In genomic region chr19:4633140-4633967, GRCh38 we compare ENCODE assay signal across 8 cellular contexts. TPM values are rescaled to one million over a fixed set of nuclear protein-coding genes. Genes with fewer than 3 reads are reported as not detected.
A peak's percentile ranks its signal among the peaks of the same experiment; 100 is the strongest.
DNase-seq lines count a peak whose midpoint lies in the region; ATAC-seq, FAIRE-seq and TF ChIP-seq lines count a peak whose summit lies in the region.

No MANE protein-coding gene starts in this region.

- H3K4me1 ChIP-seq in keratinocyte (ENCODE audit: control insufficient read depth, extremely low read depth, insufficient read depth, low read length) = peaks cover 29% of the 10 kb centered on the region

- H3K27me3 ChIP-seq in GM06990 (replicated peaks; ENCODE audit: control insufficient read depth, insufficient read depth, low read length) = no peaks in the 10 kb centered on the region
- H3K27me3 ChIP-seq in keratinocyte (ENCODE audit: control insufficient read depth, extremely low read depth, insufficient read depth, low read length) = no peaks in the 10 kb centered on the region

- H3K36me3 Mint-ChIP-seq in T-helper 1 cell treated with Interleukin-12 subunit alpha and Interleukin-12 subunit beta and Interleukin-4 antibody, amounts not matched to agents 30 μg/mL and 1 μg/mL, for 36 hours (ENCODE audit: low read depth) = no peaks in the 10 kb centered on the region
- H3K36me3 Mint-ChIP-seq in MCF 10A (ENCODE audit: insufficient read depth, unreplicated experiment) = no peaks in the 10 kb centered on the region

- DNase-seq in GM06990 (ENCODE audit: extremely low read depth, insufficient read length) = no peak
- peak; percentile 95 for DNase-seq in MV-4-11 (lab: John Stamatoyannopoulos, UW)
- DNase-seq in MCF 10A (ENCODE audit: unreplicated experiment) = peak; percentile 79
- DNase-seq in keratinocyte (ENCODE audit: low read depth, low spot score) = peak; percentile 72
- DNase-seq in stimulated activated CD4-positive, alpha-beta T cell treated with anti-CD3 and anti-CD28 coated beads, Interleukin-2, amount 100 ng/mL, for 24 hours = peak; percentile 56 to 58

- no peaks in the 10 kb centered on the region for H3K9me1 ChIP-seq in keratinocyte (ENCODE audit: control insufficient read depth, extremely low read depth, insufficient read depth, low read length)

- H3K27me3 Mint-ChIP-seq in T-helper 1 cell treated with Interleukin-12 subunit alpha and Interleukin-12 subunit beta and Interleukin-4 antibody, amounts not matched to agents 30 μg/mL and 1 μg/mL, for 36 hours (ENCODE audit: low read depth) = no peaks in the 10 kb centered on the region
- H3K27me3 Mint-ChIP-seq in MCF 10A (ENCODE audit: insufficient read depth, unreplicated experiment) = no peaks in the 10 kb centered on the region

- no peak for ATAC-seq in HG03432 (IDR thresholded peaks at IDR 0.05; ENCODE audit: unreplicated experiment)
- ATAC-seq in HG03196 (IDR thresholded peaks at IDR 0.05; ENCODE audit: unreplicated experiment) = no peak

- H3K79me2 ChIP-seq in keratinocyte (ENCODE audit: control insufficient read depth, insufficient read depth, low read length) = no peaks in the 10 kb centered on the region

- no TSS peak for BruUV-seq in MCF 10A (replicated peaks; lab: Mats Ljungman, UMichigan)

- no peaks in the 10 kb centered on the region for H3K9me3 Mint-ChIP-seq in T-helper 1 cell treated with Interleukin-12 subunit alpha and Interleukin-12 subunit beta and Interleukin-4 antibody, amounts not matched to agents 30 μg/mL and 1 μg/mL, for 36 hours
- no peaks in the 10 kb centered on the region for H3K9me3 Mint-ChIP-seq in MCF 10A (ENCODE audit: unreplicated experiment)

- FAIRE-seq in keratinocyte (lab: Jason Lieb, UNC) = peak; percentile 66

- no peaks in the 10 kb centered on the region for H4K20me1 ChIP-seq in keratinocyte (ENCODE audit: control insufficient read depth, extremely low read depth, insufficient read depth, low read length)

- intact Hi-C loops in MCF 10A (cut with micrococcal nuclease) = no loop called here

- CTCF ChIA-PET in MCF 10A (lab: Yijun Ruan, JAX) = interaction anchor here (0.5 to 3.6 kb wide), 25 partner anchors 11 to 1388 kb away, joined by 3 to 47 read pairs (median 4); partner anchors contain the start of gene SEMA6B

- H3K4me2 ChIP-seq in keratinocyte (ENCODE audit: control insufficient read depth, extremely low read depth, insufficient read depth, low read depth, low read length) = no peak overlapping the region

- no peaks in the 10 kb centered on the region for H3K36me3 ChIP-seq in GM06990 (ENCODE audit: control insufficient read depth, insufficient read depth, low read length)
- H3K36me3 ChIP-seq in keratinocyte (ENCODE audit: control insufficient read depth in 2 of 2, extremely low read depth in 1 of 2, insufficient read depth in 2 of 2, low read length in 2 of 2) = no peaks in the 10 kb centered on the region

- H3K4me3 ChIP-seq in GM06990 (replicated peaks; ENCODE audit: low read depth, low read length) (no peak overlapping the region), keratinocyte (ENCODE audit: control insufficient read depth in 2 of 3, extremely low read depth in 1 of 3, insufficient read depth in 2 of 3, low read depth in 1 of 3, low read length in 3 of 3) (no peak overlapping the region)

- peak overlapping the region; percentile 59 for H3K4me3 Mint-ChIP-seq in T-helper 1 cell treated with Interleukin-12 subunit alpha and Interleukin-12 subunit beta and Interleukin-4 antibody, amounts not matched to agents 30 μg/mL and 1 μg/mL, for 36 hours
- no peak overlapping the region for H3K4me3 Mint-ChIP-seq in MCF 10A (ENCODE audit: unreplicated experiment)

- H3K27ac Mint-ChIP-seq in T-helper 1 cell treated with Interleukin-12 subunit alpha and Interleukin-12 subunit beta and Interleukin-4 antibody, amounts not matched to agents 30 μg/mL and 1 μg/mL, for 36 hours = no peak overlapping the region
- H3K27ac Mint-ChIP-seq in MCF 10A (ENCODE audit: low read depth, unreplicated experiment) = no peak overlapping the region

- no peak overlapping the region for H3K9ac ChIP-seq in keratinocyte (ENCODE audit: control insufficient read depth, extremely low read depth, insufficient read depth, low read length)

- POLR2A ChIA-PET in MCF 10A (lab: Yijun Ruan, JAX) = interaction anchor here (1.0 to 2.5 kb wide), 4 partner anchors 40 to 65 kb away, joined by 3 to 9 read pairs (median 4); no protein-coding TSS in a partner anchor

- peak; percentile 86 for TF ChIP-seq CTCF in GM06990 (IDR thresholded peaks at IDR 0.05; ENCODE audit: insufficient read depth, low read length, poor library complexity, severe bottlenecking)
- peak; percentile 86 for TF ChIP-seq CTCF in MCF 10A (IDR thresholded peaks at IDR 0.05; ENCODE audit: unreplicated experiment)
- TF ChIP-seq CTCF in keratinocyte (optimal IDR thresholded peaks at IDR 0.05 in 1 of 3, IDR thresholded peaks at IDR 0.05 in 1 of 3, conservative IDR thresholded peaks at IDR 0.05 in 1 of 3; ENCODE audit: extremely low read depth in 1 of 3, insufficient read depth in 2 of 3, low read length in 3 of 3) = peak; percentile 87 to 95 (median 92)

- H2AFZ ChIP-seq in keratinocyte (ENCODE audit: control insufficient read depth, low read length) = peak overlapping the region; percentile 10

- H3K4me1 Mint-ChIP-seq in T-helper 1 cell treated with Interleukin-12 subunit alpha and Interleukin-12 subunit beta and Interleukin-4 antibody, amounts not matched to agents 30 μg/mL and 1 μg/mL, for 36 hours (ENCODE audit: low read depth) = peaks cover 16% of the 10 kb centered on the region
- H3K4me1 Mint-ChIP-seq in MCF 10A (ENCODE audit: insufficient read depth, unreplicated experiment) = peaks cover 18% of the 10 kb centered on the region

- H3K27ac ChIP-seq in keratinocyte (ENCODE audit: control insufficient read depth, insufficient read depth, low read length) = peak overlapping the region; percentile 66

- dilution Hi-C loops in keratinocyte (cut with MboI; ENCODE audit: extremely low pct_ligation_motif_present, low sequenced_read_pairs) = no loop called here

- H3K9me3 ChIP-seq in keratinocyte (ENCODE audit: control insufficient read depth, low read depth, low read length) = no peaks in the 10 kb centered on the region

RNA-seq across cellular contexts. Expression of gene TNFAIP8L1, which starts 6.0 kb away (rescaled TPM):
- total RNA-seq in MCF 10A (2022) = 2.7 and 3.6 TPM in 2 replicates
- 2.5 to 5.1 TPM (median 4.7 TPM) in 3 replicates for polyA plus RNA-seq in keratinocyte
- 1.1 TPM for polyA plus RNA-seq in keratinocyte (2011; ENCODE audit: low read depth)
- polyA plus RNA-seq in keratinocyte (2011; cell fraction: cytosol; rRNA removed) = 2.3 and 4.1 TPM in 2 replicates
- 2.8 and 3.6 TPM in 2 replicates for polyA plus RNA-seq in keratinocyte (2011; cell fraction: nucleus; rRNA removed)
- polyA plus RNA-seq in keratinocyte (2012; ENCODE audit: low replicate concordance) = 2.0 and 6.5 TPM in 2 replicates
- polyA minus RNA-seq in keratinocyte = 2.0 to 5.3 TPM (median 4.2 TPM) in 3 replicates
- polyA minus RNA-seq in keratinocyte (2011; cell fraction: cytosol; rRNA and poly(A)+ RNA removed) = 5.6 TPM
- polyA minus RNA-seq in keratinocyte (2011; cell fraction: nucleus; rRNA and poly(A)+ RNA removed) = 1.4 and 2.1 TPM in 2 replicates

RNA-seq across cellular contexts. Expression of gene MYDGF, which starts 36.8 kb away (rescaled TPM):
- 188 and 231 TPM in 2 replicates for total RNA-seq in MCF 10A (2022)
- 80.3 to 141 TPM (median 85.9 TPM) in 3 replicates for polyA plus RNA-seq in keratinocyte
- 17.6 TPM for polyA plus RNA-seq in keratinocyte (2011; ENCODE audit: low read depth)
- 54.8 and 110 TPM in 2 replicates for polyA plus RNA-seq in keratinocyte (2011; cell fraction: cytosol; rRNA removed)
- polyA plus RNA-seq in keratinocyte (2011; cell fraction: nucleus; rRNA removed) = 95.6 and 133 TPM in 2 replicates
- polyA plus RNA-seq in keratinocyte (2012; ENCODE audit: low replicate concordance) = 123 and 217 TPM in 2 replicates
- polyA minus RNA-seq in keratinocyte = 25.0 to 71.5 TPM (median 35.6 TPM) in 3 replicates
- 79.0 TPM for polyA minus RNA-seq in keratinocyte (2011; cell fraction: cytosol; rRNA and poly(A)+ RNA removed)
- polyA minus RNA-seq in keratinocyte (2011; cell fraction: nucleus; rRNA and poly(A)+ RNA removed) = 40.6 and 42.4 TPM in 2 replicates
